9 cellular contexts compared by ENCODE assay signal in genomic region chr17:64778367-64779290, GRCh38.
DNase-seq lines count a peak whose midpoint lies in the region; ATAC-seq, FAIRE-seq and TF ChIP-seq lines count a peak whose summit lies in the region.
"Had no signal": no experiment of that assay in that cellular context is flagged by ENCODE, and none has a peak within 500 bp of the region (broad histone marks: within the 10 kb centered on the region; RNA-seq: fewer than 3 reads in every experiment).

No MANE protein-coding gene starts in this region.

- dilution Hi-C loops in mammary epithelial cell (cut with HindIII; ENCODE audit: low sequenced_read_pairs): no loop called here

- H3K4me1 Mint-ChIP-seq in activated T-cell treated with anti-CD3 and anti-CD28 coated beads, Interleukin-2, amount 50 U/mL, for 24 hours (ENCODE audit: low read depth): peaks cover 45% of the 10 kb centered on the region

- 77% methylated on average over 26 of the region's 104 CpGs for WGBS in mammary epithelial cell (ENCODE audit: low coverage, missing lambda C conversion rate)
- no CpG with 5 or more reads among the region's 104 CpGs for WGBS in iPS DF 6.9 (ENCODE audit: insufficient coverage, insufficient read length)
- WGBS in small intestine, 3 donors: 7 to 15% (median 11%) methylated on average over 93 to 104 of the region's 104 CpGs

- TF ChIP-seq CTCF in breast epithelium (IDR thresholded peaks at IDR 0.05) (peak in 1 of 3 donors; percentile 11), mammary epithelial cell (conservative IDR thresholded peaks at IDR 0.05 in 1 of 2, IDR thresholded peaks at IDR 0.05 in 1 of 2; ENCODE audit: extremely low read depth in 1 of 2, insufficient read depth in 1 of 2, low read depth in 1 of 2, low read length in 2 of 2) (no peak)

- ATAC-seq in GM21737 (IDR thresholded peaks at IDR 0.05; ENCODE audit: unreplicated experiment) (no peak), GM18520 (IDR thresholded peaks at IDR 0.05; ENCODE audit: unreplicated experiment) (no peak)

- H3K36me3 ChIP-seq in breast epithelium: no peaks in the 10 kb centered on the region
- peaks cover 2% of the 10 kb centered on the region for H3K36me3 ChIP-seq in mammary epithelial cell (ENCODE audit: insufficient read depth, low read length)
- H3K36me3 ChIP-seq in iPS DF 6.9 (ENCODE audit: control insufficient read depth, insufficient read depth, low read length): no peaks in the 10 kb centered on the region
- H3K36me3 ChIP-seq in small intestine (ENCODE audit: control insufficient read depth in 2 of 2, insufficient read depth in 2 of 2, low read length in 2 of 2): no peaks in the 10 kb centered on the region

- H3K9me3 ChIP-seq in breast epithelium: no peaks in the 10 kb centered on the region
- H3K9me3 ChIP-seq in mammary epithelial cell (replicated peaks; ENCODE audit: insufficient read depth, low read length): no peaks in the 10 kb centered on the region
- H3K9me3 ChIP-seq in iPS DF 6.9 (ENCODE audit: control insufficient read depth, insufficient read depth, low read length): no peaks in the 10 kb centered on the region
- no peaks in the 10 kb centered on the region for H3K9me3 ChIP-seq in small intestine (ENCODE audit: control insufficient read depth, low read depth)

- no peaks in the 10 kb centered on the region for H4K20me1 ChIP-seq in mammary epithelial cell (ENCODE audit: insufficient read depth, low read length)

- H3K4me2 ChIP-seq in mammary epithelial cell (ENCODE audit: insufficient read depth, low read depth, low read length): no peak overlapping the region

- no peak for FAIRE-seq in small intestine (lab: Jason Lieb, UNC)

- DNase-seq in breast epithelium (ENCODE audit: low spot score in 2 of 2): no peak
- no peak for DNase-seq in mammary epithelial cell
- peak; percentile 63 for DNase-seq in activated T-cell treated with anti-CD3 and anti-CD28 coated beads, Interleukin-2, amount 50 U/mL, for 24 hours
- no peak for DNase-seq in iPS DF 6.9 (ENCODE audit: low read depth, low spot score)
- DNase-seq in small intestine: peak; percentile 31
- DNase-seq in NOMO-1 (lab: John Stamatoyannopoulos, UW; ENCODE audit: unreplicated experiment in 2 of 2): no peak

- peaks cover 24% of the 10 kb centered on the region for H3K27me3 Mint-ChIP-seq in activated T-cell treated with anti-CD3 and anti-CD28 coated beads, Interleukin-2, amount 50 U/mL, for 24 hours

- no peak overlapping the region for H3K27ac Mint-ChIP-seq in activated T-cell treated with anti-CD3 and anti-CD28 coated beads, Interleukin-2, amount 50 U/mL, for 24 hours
- H3K27ac Mint-ChIP-seq: T-helper 1 cell treated with Interleukin-12 subunit alpha and Interleukin-12 subunit beta and Interleukin-4 antibody, amounts not matched to agents 30 μg/mL and 1 μg/mL, for 36 hours had no signal

- H3K27me3 ChIP-seq in breast epithelium (no peaks in the 10 kb centered on the region), mammary epithelial cell (ENCODE audit: insufficient read depth, low read length) (no peaks in the 10 kb centered on the region), iPS DF 6.9 (ENCODE audit: control insufficient read depth, insufficient read depth, low read length) (peaks cover 24% of the 10 kb centered on the region), small intestine (ENCODE audit: control insufficient read depth in 2 of 2, insufficient read depth in 2 of 2, low read length in 2 of 2) (no peaks in the 10 kb centered on the region)

- no peak overlapping the region for H3K9ac ChIP-seq in mammary epithelial cell (ENCODE audit: insufficient read depth, low read length)

- H3K4me1 ChIP-seq in breast epithelium (peaks cover 5 to 7% of the 10 kb centered on the region in 2 donors), mammary epithelial cell (ENCODE audit: insufficient read depth, low read length) (peaks cover 26% of the 10 kb centered on the region), iPS DF 6.9 (ENCODE audit: control insufficient read depth, insufficient read depth, low read length) (peaks cover 3% of the 10 kb centered on the region; the same call in 1 of the 2 replicates), small intestine (ENCODE audit: control insufficient read depth in 2 of 2, insufficient read depth in 1 of 2, low read depth in 1 of 2, low read length in 1 of 2) (peaks cover 0 to 3% of the 10 kb centered on the region in 2 donors)

- TF ChIP-seq POLR2A in breast epithelium (IDR thresholded peaks at IDR 0.05): no peak

- H3K79me2 ChIP-seq in mammary epithelial cell (ENCODE audit: insufficient read depth, low read length): peaks cover 2% of the 10 kb centered on the region

- H3K27ac ChIP-seq in breast epithelium (peak overlapping the region in 1 of 2 donors; percentile 32), mammary epithelial cell (ENCODE audit: insufficient read depth, low read depth, low read length) (no peak overlapping the region), iPS DF 6.9 (ENCODE audit: low read length) (no peak overlapping the region), small intestine (ENCODE audit: low read depth in 1 of 2, low read length in 1 of 2) (peak overlapping the region in 1 of 2 donors; percentile 8)

- no peaks in the 10 kb centered on the region for H3K9me3 Mint-ChIP-seq in activated T-cell treated with anti-CD3 and anti-CD28 coated beads, Interleukin-2, amount 50 U/mL, for 24 hours
- H3K9me3 Mint-ChIP-seq: T-helper 1 cell treated with Interleukin-12 subunit alpha and Interleukin-12 subunit beta and Interleukin-4 antibody, amounts not matched to agents 30 μg/mL and 1 μg/mL, for 36 hours had no signal

- no peak overlapping the region for H2AFZ ChIP-seq in mammary epithelial cell (ENCODE audit: low read depth, low read length)

- intact Hi-C loops in breast epithelium (cut with DNase I; ENCODE audit: low total_unique reads): no loop called here
- intact Hi-C loops in mammary epithelial cell (cut with micrococcal nuclease): loop anchor here (10.0 kb wide), 1 partner anchor 156 kb away; no protein-coding TSS in a partner anchor

- peaks cover 5% of the 10 kb centered on the region for H3K36me3 Mint-ChIP-seq in activated T-cell treated with anti-CD3 and anti-CD28 coated beads, Interleukin-2, amount 50 U/mL, for 24 hours (ENCODE audit: low read depth)

- CTCF ChIA-PET in mammary epithelial cell (lab: Charles Lee; ENCODE audit: low non-redundant PET): interaction anchor here (0.6 kb wide), 1 partner anchor 414 kb away, joined by 8 read pairs; no protein-coding TSS in a partner anchor

- in situ Hi-C loops in mammary epithelial cell (cut with MboI; ENCODE audit: low sequenced_read_pairs in 2 of 2): loop anchor here in 1 of 2 donors (25.0 kb wide), 1 partner anchor 159 kb away; no protein-coding TSS in a partner anchor

- H3K4me3 ChIP-seq in breast epithelium (peak overlapping the region; percentile 19 to 71 (median 46)), mammary epithelial cell (replicated peaks in 1 of 3; ENCODE audit: insufficient read depth in 1 of 3, low read depth in 2 of 3, low read length in 3 of 3) (no peak overlapping the region), iPS DF 6.9 (ENCODE audit: low read length) (peak overlapping the region; percentile 17; the same call in 1 of the 2 replicates), small intestine (ENCODE audit: low read depth in 1 of 2, low read length in 2 of 2) (peak overlapping the region in 1 of 2 donors; percentile 33)

- peak overlapping the region; percentile 43 for H3K4me3 Mint-ChIP-seq in activated T-cell treated with anti-CD3 and anti-CD28 coated beads, Interleukin-2, amount 50 U/mL, for 24 hours
- H3K4me3 Mint-ChIP-seq: T-helper 1 cell treated with Interleukin-12 subunit alpha and Interleukin-12 subunit beta and Interleukin-4 antibody, amounts not matched to agents 30 μg/mL and 1 μg/mL, for 36 hours had no signal

- no TSS peak for BruUV-seq in mammary epithelial cell (replicated peaks; lab: Mats Ljungman, UMichigan)

Comparison
In these comparisons a context has a peak if more than half of its experiments do, and no peak if none do; other contexts are left out.
1. H3K4me3 ChIP-seq: peak in breast epithelium (3 of 3) and iPS DF 6.9 (single experiment); none in mammary epithelial cell (0 of 3).
2. DNase-seq: peak in activated T-cell treated with anti-CD3 and anti-CD28 coated beads, Interleukin-2, amount 50 U/mL, for 24 hours (single experiment) and small intestine (single experiment); none in breast epithelium (0 of 2), mammary epithelial cell (single experiment), iPS DF 6.9 (single experiment) and NOMO-1 (0 of 2).